ENCODE assay signal across 8 cellular contexts in genomic region chr10:73744690-73744994, GRCh38. TPM values are rescaled to one million over a fixed set of nuclear protein-coding genes. Genes with fewer than 3 reads are reported as not detected.
A peak's percentile ranks its signal among the peaks of the same experiment; 100 is the strongest.
DNase-seq lines count a peak whose midpoint lies in the region; ATAC-seq and TF ChIP-seq lines count a peak whose summit lies in the region.

No MANE protein-coding gene starts in this region.

- no peak for TF ChIP-seq CTCF in activated B cell treated with CpG ODN at 0.5 μM for 24 hours (IDR thresholded peaks at IDR 0.05)

- peaks cover 9% of the 10 kb centered on the region for H3K4me1 ChIP-seq in ectodermal cell (ENCODE audit: control insufficient read depth, insufficient read depth, low read length)
- peaks cover 39% of the 10 kb centered on the region for H3K4me1 ChIP-seq in mononuclear cell (ENCODE audit: insufficient read depth, low read length)
- H3K4me1 ChIP-seq in stomach smooth muscle (ENCODE audit: control insufficient read depth, insufficient read depth, low read length) = peaks cover 5% of the 10 kb centered on the region

- WGBS in ectodermal cell, 2 experiments = 0 to 1% methylated on average over 7 to 9 of the region's 9 CpGs

- ATAC-seq in GM21717 (IDR thresholded peaks at IDR 0.05; ENCODE audit: unreplicated experiment) (peak; percentile 36), activated B cell treated with CpG ODN at 0.5 μM for 24 hours (ENCODE audit: low read depth) (no peak)

- POLR2A ChIA-PET in activated B cell treated with CpG ODN at 0.5 μM for 24 hours (lab: Charles Lee) = interaction anchor here (0.6 to 3.0 kb wide), 7 partner anchors 8 to 249 kb away, joined by 4 to 48 read pairs (median 15); partner anchors contain the start of genes CHCHD1 and PPP3CB

- H3K27me3 ChIP-seq in ectodermal cell (ENCODE audit: control insufficient read depth, insufficient read depth, low read length, poor library complexity, severe bottlenecking) (no peaks in the 10 kb centered on the region), mononuclear cell (ENCODE audit: insufficient read depth, low read length) (no peaks in the 10 kb centered on the region), stomach smooth muscle (ENCODE audit: control insufficient read depth in 1 of 2, insufficient read depth in 2 of 2, low read length in 2 of 2) (no peaks in the 10 kb centered on the region)

- H3K4me3 Mint-ChIP-seq in activated B cell treated with CpG ODN at 0.5 μM for 24 hours = peak overlapping the region; percentile 100

- H3K27me3 Mint-ChIP-seq in activated B cell treated with CpG ODN at 0.5 μM for 24 hours = no peaks in the 10 kb centered on the region

- peak; percentile 67 for DNase-seq in EL
- no peak for DNase-seq in Jurkat, Clone E6-1 (ENCODE audit: low read depth, low spot score)
- DNase-seq in activated B cell treated with CpG ODN at 0.5 μM for 24 hours = no peak
- DNase-seq in NCI-H345 treated with DMSO at 0.1 percent for 48 hours (lab: John Stamatoyannopoulos, UW; ENCODE audit: unreplicated experiment) = no peak

- H3K9me3 Mint-ChIP-seq in activated B cell treated with CpG ODN at 0.5 μM for 24 hours = no peaks in the 10 kb centered on the region

- peak overlapping the region; percentile 97 for H3K9ac ChIP-seq in stomach smooth muscle (ENCODE audit: low read length in 2 of 2)

- peak overlapping the region; percentile 100 for H3K27ac Mint-ChIP-seq in activated B cell treated with CpG ODN at 0.5 μM for 24 hours

- intact Hi-C loops in activated B cell treated with CpG ODN at 0.5 μM for 24 hours (cut with micrococcal nuclease) = loop anchor here (1.0 to 5.0 kb wide), 7 partner anchors 14 to 249 kb away; partner anchors contain the start of genes NDST2 and ZSWIM8

- H3K4me1 Mint-ChIP-seq in activated B cell treated with CpG ODN at 0.5 μM for 24 hours = peaks cover 43% of the 10 kb centered on the region

- CTCF ChIA-PET in activated B cell treated with CpG ODN at 0.5 μM for 24 hours (lab: Charles Lee) = no interaction called here

- peak overlapping the region; percentile 77 for H3K4me3 ChIP-seq in Jurkat, Clone E6-1 (ENCODE audit: low read length)
- H3K4me3 ChIP-seq in ectodermal cell (ENCODE audit: insufficient read depth, low read depth, low read length) (peak overlapping the region; percentile 99), mononuclear cell (ENCODE audit: low read length) (peak overlapping the region; percentile 98), stomach smooth muscle (ENCODE audit: low read length in 2 of 2) (peak overlapping the region; percentile 68 to 100)

- peaks cover 37% of the 10 kb centered on the region for H3K36me3 Mint-ChIP-seq in activated B cell treated with CpG ODN at 0.5 μM for 24 hours (ENCODE audit: low read depth)

- H3K27ac ChIP-seq in ectodermal cell (ENCODE audit: insufficient read depth, low read depth, low read length, poor library complexity, severe bottlenecking) (peak overlapping the region; percentile 94), stomach smooth muscle (ENCODE audit: low read length) (peak overlapping the region; percentile 98)

- H3K9me3 ChIP-seq in ectodermal cell (ENCODE audit: control insufficient read depth, low read length) (no peaks in the 10 kb centered on the region), mononuclear cell (ENCODE audit: low read depth, low read length) (no peaks in the 10 kb centered on the region), stomach smooth muscle (ENCODE audit: control insufficient read depth in 2 of 2, low read length in 2 of 2) (no peaks in the 10 kb centered on the region)

- peaks cover 9% of the 10 kb centered on the region for H3K36me3 ChIP-seq in ectodermal cell (ENCODE audit: control insufficient read depth, insufficient read depth, low read length)
- peaks cover 3 to 11% of the 10 kb centered on the region in 2 donors for H3K36me3 ChIP-seq in stomach smooth muscle (ENCODE audit: control insufficient read depth in 2 of 2, insufficient read depth in 2 of 2, low read length in 2 of 2)

RNA-seq across cellular contexts. Expression of gene SEC24C, which starts 0.5 kb away (rescaled TPM):
- 35.0 TPM for polyA plus RNA-seq in Jurkat, Clone E6-1 (2012; ENCODE audit: insufficient read depth, insufficient read length)
- total RNA-seq in activated B cell treated with CpG ODN at 0.5 μM for 24 hours = 78.5 and 89.8 TPM in 2 replicates
- polyA plus RNA-seq in ectodermal cell (2013, experiment 1 of 4) = 67.5 TPM
- 70.5 TPM for polyA plus RNA-seq in ectodermal cell (2013, experiment 2 of 4)
- polyA plus RNA-seq in ectodermal cell (2013, experiment 3 of 4) = 48.5 TPM
- 56.8 TPM for polyA plus RNA-seq in ectodermal cell (2013, experiment 4 of 4)
- 25.3 TPM for total RNA-seq in mononuclear cell

RNA-seq across cellular contexts. Expression of gene CHCHD1, which starts 37.2 kb away (rescaled TPM):
- polyA plus RNA-seq in Jurkat, Clone E6-1 (2012; ENCODE audit: insufficient read depth, insufficient read length) = 85.9 TPM
- total RNA-seq in activated B cell treated with CpG ODN at 0.5 μM for 24 hours (19.3 and 24.2 TPM in 2 replicates), mononuclear cell (4.7 TPM)
- 80.3 TPM for polyA plus RNA-seq in ectodermal cell (2013, experiment 1 of 4)
- 79.5 TPM for polyA plus RNA-seq in ectodermal cell (2013, experiment 2 of 4)
- polyA plus RNA-seq in ectodermal cell (2013, experiment 3 of 4) = 77.5 TPM
- 90.7 TPM for polyA plus RNA-seq in ectodermal cell (2013, experiment 4 of 4)

RNA-seq across cellular contexts. Expression of gene ZSWIM8, which starts 40.8 kb away (rescaled TPM):
- polyA plus RNA-seq in Jurkat, Clone E6-1 (2012; ENCODE audit: insufficient read depth, insufficient read length) = 28.1 TPM
- total RNA-seq in activated B cell treated with CpG ODN at 0.5 μM for 24 hours (67.5 and 93.0 TPM in 2 replicates), mononuclear cell (30.7 TPM)
- 80.6 TPM for polyA plus RNA-seq in ectodermal cell (2013, experiment 1 of 4)
- polyA plus RNA-seq in ectodermal cell (2013, experiment 2 of 4) = 85.3 TPM
- 56.6 TPM for polyA plus RNA-seq in ectodermal cell (2013, experiment 3 of 4)
- polyA plus RNA-seq in ectodermal cell (2013, experiment 4 of 4) = 83.3 TPM

RNA-seq across cellular contexts. Expression of gene AGAP5, which starts 46.7 kb away (rescaled TPM):
- 4.1 TPM for polyA plus RNA-seq in Jurkat, Clone E6-1 (2012; ENCODE audit: insufficient read depth, insufficient read length)
- total RNA-seq in activated B cell treated with CpG ODN at 0.5 μM for 24 hours (9.5 and 15.0 TPM in 2 replicates), mononuclear cell (1.8 TPM)
- 11.3 TPM for polyA plus RNA-seq in ectodermal cell (2013, experiment 1 of 4)
- 11.5 TPM for polyA plus RNA-seq in ectodermal cell (2013, experiment 2 of 4)
- polyA plus RNA-seq in ectodermal cell (2013, experiment 3 of 4) = 4.6 TPM
- 6.3 TPM for polyA plus RNA-seq in ectodermal cell (2013, experiment 4 of 4)
